Comparison of ENCODE assay signal across 14 cellular contexts in genomic region chr12:31714406-31715271, GRCh38. TPM values are rescaled to one million over a fixed set of nuclear protein-coding genes. Genes with fewer than 3 reads are reported as not detected.
DNase-seq lines count a peak whose midpoint lies in the region; ATAC-seq, FAIRE-seq and TF ChIP-seq lines count a peak whose summit lies in the region.
"Had no signal": no experiment of that assay in that cellular context is flagged by ENCODE, and none has a peak within 500 bp of the region (broad histone marks: within the 10 kb centered on the region; RNA-seq: fewer than 3 reads in every experiment).

No MANE protein-coding gene starts in this region.

- DNase-seq in GM12891 (ENCODE audit: insufficient read length, low spot score) (no peak), OCI-LY7 (ENCODE audit: low spot score) (no peak), mammary epithelial cell (no peak), SIG-M5 treated with dmso at 0.1 percent for 504 hours (lab: John Stamatoyannopoulos, UW; ENCODE audit: unreplicated experiment) (no peak), G401 (ENCODE audit: low spot score) (no peak)
- DNase-seq in naive thymus-derived CD4-positive, alpha-beta T cell: no peak
- DNase-seq: CD4-positive, CD25-positive, alpha-beta regulatory T cell; cortex of kidney; NCI-H82; testis had no signal

- H3K9me3 Mint-ChIP-seq in naive thymus-derived CD4-positive, alpha-beta T cell: peaks cover 7 to 66% (median 28%) of the 10 kb centered on the region in 11 donors

- peaks cover 9 to 62% (median 43%) of the 10 kb centered on the region in 5 donors for H3K36me3 Mint-ChIP-seq in naive thymus-derived CD4-positive, alpha-beta T cell

- H3K27me3 Mint-ChIP-seq in naive thymus-derived CD4-positive, alpha-beta T cell: no peaks in the 10 kb centered on the region
- H3K27me3 Mint-ChIP-seq: CD4-positive, CD25-positive, alpha-beta regulatory T cell had no signal

- TF ChIP-seq POLR2A in GM12891 (IDR thresholded peaks at IDR 0.05; ENCODE audit: low read depth, low read length): no peak

- FAIRE-seq in GM12891 (lab: Jason Lieb, UNC): peak; percentile 82

- no peaks in the 10 kb centered on the region for H3K9me2 ChIP-seq in OCI-LY7 (ENCODE audit: insufficient read depth, low read length)

- intact Hi-C loops in OCI-LY7 (cut with micrococcal nuclease; ENCODE audit: unreplicated experiment) (no loop called here), mammary epithelial cell (cut with micrococcal nuclease) (no loop called here)
- intact Hi-C loops in naive thymus-derived CD4-positive, alpha-beta T cell (cut with micrococcal nuclease): no loop called here

- H3K79me2 ChIP-seq in OCI-LY7 (ENCODE audit: insufficient read depth, low read depth, low read length): no peaks in the 10 kb centered on the region
- no peaks in the 10 kb centered on the region for H3K79me2 ChIP-seq in mammary epithelial cell (ENCODE audit: insufficient read depth, low read length)

- H3K27ac Mint-ChIP-seq in naive thymus-derived CD4-positive, alpha-beta T cell: peak overlapping the region in 7 of 9 donors; percentile 6 to 86 (median 58)
- H3K27ac Mint-ChIP-seq: T-helper 2 cell treated with Interferon-gamma antibody and Interleukin-4, amounts not matched to agents 5 μg/mL and 100 μg/mL, for 36 hours had no signal

- peak overlapping the region; percentile 51 for H3K4me2 ChIP-seq in OCI-LY7 (ENCODE audit: low read length)
- H3K4me2 ChIP-seq in mammary epithelial cell (ENCODE audit: insufficient read depth, low read depth, low read length): no peak overlapping the region

- H3K4me3 ChIP-seq in OCI-LY7 (ENCODE audit: low read depth, low read length, poor library complexity, severe bottlenecking) (peak overlapping the region; percentile 50), mammary epithelial cell (replicated peaks in 1 of 3; ENCODE audit: insufficient read depth in 1 of 3, low read depth in 2 of 3, low read length in 3 of 3) (no peak overlapping the region)
- H3K4me3 ChIP-seq in naive thymus-derived CD4-positive, alpha-beta T cell (ENCODE audit: low read length): no peak overlapping the region
- H3K4me3 ChIP-seq: testis had no signal

- H3K9me3 ChIP-seq in OCI-LY7 (ENCODE audit: low read length) (peaks cover 20% of the 10 kb centered on the region), mammary epithelial cell (replicated peaks; ENCODE audit: insufficient read depth, low read length) (no peaks in the 10 kb centered on the region)
- peaks cover 0 to 16% (median 0%) of the 10 kb centered on the region in 3 experiments for H3K9me3 ChIP-seq in naive thymus-derived CD4-positive, alpha-beta T cell (ENCODE audit: control insufficient read depth in 2 of 3, low read length in 3 of 3)
- H3K9me3 ChIP-seq: testis had no signal

- no peak overlapping the region for H3K4me3 Mint-ChIP-seq in naive thymus-derived CD4-positive, alpha-beta T cell
- H3K4me3 Mint-ChIP-seq: CD4-positive, CD25-positive, alpha-beta regulatory T cell; nephron; T-helper 2 cell treated with Interferon-gamma antibody and Interleukin-4, amounts not matched to agents 5 μg/mL and 100 μg/mL, for 36 hours had no signal

- in situ Hi-C loops in mammary epithelial cell (cut with MboI; ENCODE audit: low sequenced_read_pairs in 2 of 2): no loop called here
- in situ Hi-C loops in G401 (cut with HindIII; ENCODE audit: low sequenced_read_pairs): no loop called here

- H3K36me3 ChIP-seq in OCI-LY7 (ENCODE audit: insufficient read depth, low read length) (peaks cover 36% of the 10 kb centered on the region), mammary epithelial cell (ENCODE audit: insufficient read depth, low read length) (no peaks in the 10 kb centered on the region)
- peaks cover 0 to 7% (median 0%) of the 10 kb centered on the region in 3 experiments for H3K36me3 ChIP-seq in naive thymus-derived CD4-positive, alpha-beta T cell (ENCODE audit: control insufficient read depth in 2 of 3, insufficient read depth in 3 of 3, low read length in 3 of 3)

- H3K4me1 ChIP-seq in OCI-LY7 (ENCODE audit: insufficient read depth, low read length, poor library complexity, severe bottlenecking) (peaks cover 20% of the 10 kb centered on the region), mammary epithelial cell (ENCODE audit: insufficient read depth, low read length) (no peaks in the 10 kb centered on the region)
- H3K4me1 ChIP-seq in naive thymus-derived CD4-positive, alpha-beta T cell (ENCODE audit: control insufficient read depth in 2 of 2, insufficient read depth in 2 of 2, low read length in 2 of 2): no peaks in the 10 kb centered on the region
- H3K4me1 ChIP-seq: testis had no signal

- BruUV-seq in OCI-LY7 (replicated peaks; lab: Mats Ljungman, UMichigan) (TSS peak; percentile 53), mammary epithelial cell (replicated peaks; lab: Mats Ljungman, UMichigan) (no TSS peak)

- CTCF ChIA-PET in OCI-LY7 (lab: Charles Lee; ENCODE audit: unreplicated experiment) (interaction anchor here (1.3 kb wide), 1 partner anchor 47 kb away, joined by 4 read pairs; no protein-coding TSS in a partner anchor), mammary epithelial cell (lab: Charles Lee; ENCODE audit: low non-redundant PET) (no interaction called here)
- CTCF ChIA-PET in naive thymus-derived CD4-positive, alpha-beta T cell (lab: Charles Lee): interaction anchor here (0.5 to 1.1 kb wide), 3 partner anchors 10 to 116 kb away, joined by 3 to 4 read pairs (median 3); no protein-coding TSS in a partner anchor

- WGBS in mammary epithelial cell (ENCODE audit: low coverage, missing lambda C conversion rate): 93% methylated on average over 3 of the region's 3 CpGs

- H4K20me1 ChIP-seq in OCI-LY7 (ENCODE audit: insufficient read depth, low read length): no peaks in the 10 kb centered on the region
- no peaks in the 10 kb centered on the region for H4K20me1 ChIP-seq in mammary epithelial cell (ENCODE audit: insufficient read depth, low read length)

- dilution Hi-C loops in mammary epithelial cell (cut with HindIII; ENCODE audit: low sequenced_read_pairs): no loop called here

- TF ChIP-seq CTCF in OCI-LY7 (conservative IDR thresholded peaks at IDR 0.05; ENCODE audit: low read length) (no peak), mammary epithelial cell (conservative IDR thresholded peaks at IDR 0.05 in 1 of 2, IDR thresholded peaks at IDR 0.05 in 1 of 2; ENCODE audit: extremely low read depth in 1 of 2, insufficient read depth in 1 of 2, low read depth in 1 of 2, low read length in 2 of 2) (no peak)

- peak overlapping the region; percentile 99 for H2AFZ ChIP-seq in OCI-LY7 (ENCODE audit: low read length)
- no peak overlapping the region for H2AFZ ChIP-seq in mammary epithelial cell (ENCODE audit: low read depth, low read length)

- POLR2A ChIA-PET in OCI-LY7 (lab: Charles Lee): interaction anchor here (0.6 to 4.0 kb wide), 21 partner anchors 9 to 237 kb away, joined by 3 to 59 read pairs (median 4); partner anchors contain the start of gene AMN1
- POLR2A ChIA-PET in naive thymus-derived CD4-positive, alpha-beta T cell (lab: Charles Lee): interaction anchor here (0.6 to 1.7 kb wide), 4 partner anchors 10 to 22 kb away, joined by 3 to 8 read pairs (median 4); partner anchors contain the start of gene AMN1

- no peaks in the 10 kb centered on the region for H3K27me3 ChIP-seq in naive thymus-derived CD4-positive, alpha-beta T cell (ENCODE audit: control insufficient read depth in 2 of 2, insufficient read depth in 2 of 2, low read length in 2 of 2)
- no peaks in the 10 kb centered on the region for H3K27me3 ChIP-seq in mammary epithelial cell (ENCODE audit: insufficient read depth, low read length)
- H3K27me3 ChIP-seq: testis had no signal

- ATAC-seq in GM21529 (IDR thresholded peaks at IDR 0.05; ENCODE audit: unreplicated experiment) (peak; percentile 24), GM18909 (IDR thresholded peaks at IDR 0.05; ENCODE audit: poor library complexity, unreplicated experiment) (no peak)
- ATAC-seq in naive thymus-derived CD4-positive, alpha-beta T cell: no peak

- H3K27ac ChIP-seq in OCI-LY7 (ENCODE audit: low read depth, low read length, poor library complexity, severe bottlenecking): peak overlapping the region; percentile 80
- H3K27ac ChIP-seq in naive thymus-derived CD4-positive, alpha-beta T cell (ENCODE audit: low read depth, low read length): no peak overlapping the region
- H3K27ac ChIP-seq in mammary epithelial cell (ENCODE audit: insufficient read depth, low read depth, low read length): no peak overlapping the region
- H3K27ac ChIP-seq: testis had no signal

- peaks cover 0 to 26% (median 12%) of the 10 kb centered on the region in 7 donors for H3K4me1 Mint-ChIP-seq in naive thymus-derived CD4-positive, alpha-beta T cell
- H3K4me1 Mint-ChIP-seq: nephron had no signal

- H3K9ac ChIP-seq in mammary epithelial cell (ENCODE audit: insufficient read depth, low read length): no peak overlapping the region

TF ChIP-seq in GM12891, 5 proteins besides CTCF, POLR2A, EP300 and RAD21:
- TF ChIP-seq POU2F2 (IDR thresholded peaks at IDR 0.05; ENCODE audit: low read depth, low read length): no peak
- no peak for TF ChIP-seq PAX5 (IDR thresholded peaks at IDR 0.05; ENCODE audit: insufficient read depth, low read length, severe bottlenecking)
- TF ChIP-seq SPI1 (IDR thresholded peaks at IDR 0.05; ENCODE audit: low read depth, low read length): no peak
- TF ChIP-seq POLR2AphosphoS5 (IDR thresholded peaks at IDR 0.05; ENCODE audit: low read depth, low read length): no peak
- TF ChIP-seq TAF1 (IDR thresholded peaks at IDR 0.05; ENCODE audit: low read depth, low read length): no peak
TF ChIP-seq in GM12891: peak in this region for 0.

RNA-seq across cellular contexts. Expression of gene AMN1, which starts 14.2 kb away (rescaled TPM):
- polyA plus RNA-seq in GM12891 (2012; ENCODE audit: low read depth, missing spikeins): 3.4 TPM
- 14.1 and 20.1 TPM in 2 replicates for total RNA-seq in OCI-LY7 (2014; rRNA removed; shearing (Covaris generic))
- 12.6 and 15.2 TPM in 2 replicates for total RNA-seq in OCI-LY7 (2022)
- 10 to 100 TPM in 2 of 5 experiments, 1 to 10 TPM in 3; 4.1 to 22.9 (median 8.1) TPM for total RNA-seq in naive thymus-derived CD4-positive, alpha-beta T cell
- polyA plus RNA-seq in naive thymus-derived CD4-positive, alpha-beta T cell: 10 to 100 TPM; 15.7 to 17.8 TPM
- total RNA-seq in mammary epithelial cell: 1 to 10 TPM; 5.0 to 5.7 TPM
- polyA plus RNA-seq in mammary epithelial cell: 6.2 TPM
- polyA minus RNA-seq in mammary epithelial cell: 8.4 TPM
- total RNA-seq in G401 (2014; rRNA removed; shearing (Covaris generic)): 7.8 and 8.0 TPM in 2 replicates

RNA-seq across cellular contexts. Expression of gene ETFBKMT, which starts 55.2 kb away (rescaled TPM):
- polyA plus RNA-seq in GM12891 (2012; ENCODE audit: low read depth, missing spikeins): 0.26 TPM
- total RNA-seq in OCI-LY7 (2014; rRNA removed; shearing (Covaris generic)): 0.54 and 0.92 TPM in 2 replicates
- total RNA-seq in OCI-LY7 (2022) (2.8 and 3.0 TPM in 2 replicates), mammary epithelial cell (1 to 10 TPM; 2.1 to 2.5 TPM)
- 1 to 10 TPM in 4 of 5 experiments, under 1 TPM in 1; 0.92 to 2.0 (median 1.9) TPM for total RNA-seq in naive thymus-derived CD4-positive, alpha-beta T cell
- 1 to 10 TPM in 1 of 2 donors, under 1 TPM in 1; 0.41 to 1.2 TPM for polyA plus RNA-seq in naive thymus-derived CD4-positive, alpha-beta T cell
- 0.74 TPM for polyA plus RNA-seq in mammary epithelial cell
- 2.8 TPM for polyA minus RNA-seq in mammary epithelial cell
- 0.86 and 1.8 TPM in 2 replicates for total RNA-seq in G401 (2014; rRNA removed; shearing (Covaris generic))
